Comparison of ENCODE assay signal across 9 cellular contexts in genomic region chr4:176792348-176793059, GRCh38. TPM values are rescaled to one million over a fixed set of nuclear protein-coding genes. Genes with fewer than 3 reads are reported as not detected.
A peak's percentile ranks its signal among the peaks of the same experiment; 100 is the strongest.
DNase-seq lines count a peak whose midpoint lies in the region; ATAC-seq and TF ChIP-seq lines count a peak whose summit lies in the region.
"Had no signal": no experiment of that assay in that cellular context is flagged by ENCODE, and none has a peak within 500 bp of the region (broad histone marks: within the 10 kb centered on the region; RNA-seq: fewer than 3 reads in every experiment).

Gene VEGFC (minus strand): TSS chr4:176792922. CDS start chr4:176792311, 611 bp downstream.

- H3K36me3 Mint-ChIP-seq in activated CD8-positive, alpha-beta T cell treated with anti-CD3 and anti-CD28 coated beads for 36 hours (ENCODE audit: low read depth): no peaks in the 10 kb centered on the region
- peaks cover 0 to 4% (median 0%) of the 10 kb centered on the region in 5 donors for H3K36me3 Mint-ChIP-seq in naive thymus-derived CD4-positive, alpha-beta T cell

- peaks cover 6% of the 10 kb centered on the region for H3K4me1 Mint-ChIP-seq in activated CD8-positive, alpha-beta T cell treated with anti-CD3 and anti-CD28 coated beads for 36 hours (ENCODE audit: low read depth)
- peaks cover 0 to 20% (median 10%) of the 10 kb centered on the region in 7 donors for H3K4me1 Mint-ChIP-seq in naive thymus-derived CD4-positive, alpha-beta T cell
- H3K4me1 Mint-ChIP-seq: central memory CD8-positive, alpha-beta T cell had no signal

- DNase-seq in NCI-H1417 (lab: John Stamatoyannopoulos, UW) (peak in 2 of 3 experiments; percentile 73 to 75), NCI-H1417 treated with DMSO at 0.1 percent for 48 hours (lab: John Stamatoyannopoulos, UW) (no peak), KBM-7 (peak; percentile 32), fibroblast of the conjunctiva (ENCODE audit: low read depth) (peak; percentile 50), cerebellar cortex (ENCODE audit: low spot score) (no peak)
- DNase-seq in activated CD8-positive, alpha-beta T cell treated with anti-CD3 and anti-CD28 coated beads for 36 hours: peak; percentile 29
- peak in 1 of 9 donors; percentile 46 for DNase-seq in naive thymus-derived CD4-positive, alpha-beta T cell

- no peaks in the 10 kb centered on the region for H3K9me3 Mint-ChIP-seq in activated CD8-positive, alpha-beta T cell treated with anti-CD3 and anti-CD28 coated beads for 36 hours
- peaks cover 0 to 14% (median 3%) of the 10 kb centered on the region in 11 donors for H3K9me3 Mint-ChIP-seq in naive thymus-derived CD4-positive, alpha-beta T cell

- H3K4me3 Mint-ChIP-seq in activated CD8-positive, alpha-beta T cell treated with anti-CD3 and anti-CD28 coated beads for 36 hours: no peak within 1 kb of the TSS
- H3K4me3 Mint-ChIP-seq in naive thymus-derived CD4-positive, alpha-beta T cell: peak within 1 kb of the TSS in 8 of 10 donors; percentile 50 to 73 (median 57)
- H3K4me3 Mint-ChIP-seq: central memory CD8-positive, alpha-beta T cell had no signal

- intact Hi-C loops in activated CD8-positive, alpha-beta T cell treated with anti-CD3 and anti-CD28 coated beads for 36 hours (cut with micrococcal nuclease): loop anchor here (5.0 kb wide), 1 partner anchor 255 kb away; no protein-coding TSS in a partner anchor
- intact Hi-C loops in naive thymus-derived CD4-positive, alpha-beta T cell (cut with micrococcal nuclease): no loop called here

- POLR2A ChIA-PET in activated CD8-positive, alpha-beta T cell treated with anti-CD3 and anti-CD28 coated beads for 36 hours (lab: Charles Lee): no interaction called here
- POLR2A ChIA-PET in naive thymus-derived CD4-positive, alpha-beta T cell (lab: Charles Lee): no interaction called here

- CTCF ChIA-PET in activated CD8-positive, alpha-beta T cell treated with anti-CD3 and anti-CD28 coated beads for 36 hours (lab: Charles Lee): no interaction called here
- CTCF ChIA-PET in naive thymus-derived CD4-positive, alpha-beta T cell (lab: Charles Lee): no interaction called here

- H3K36me3 ChIP-seq in naive thymus-derived CD4-positive, alpha-beta T cell (ENCODE audit: control insufficient read depth in 2 of 3, insufficient read depth in 3 of 3, low read length in 3 of 3): no peaks in the 10 kb centered on the region

- in situ Hi-C loops in KBM-7 (cut with MboI; ENCODE audit: low pct_unique_long_range_greater_than_20kb, low sequenced_read_pairs): no loop called here

- TF ChIP-seq CTCF in activated CD8-positive, alpha-beta T cell treated with anti-CD3 and anti-CD28 coated beads for 36 hours (IDR thresholded peaks at IDR 0.05): no peak

- H3K27ac Mint-ChIP-seq in activated CD8-positive, alpha-beta T cell treated with anti-CD3 and anti-CD28 coated beads for 36 hours: no peak within 1 kb of the TSS
- no peak within 1 kb of the TSS for H3K27ac Mint-ChIP-seq in naive thymus-derived CD4-positive, alpha-beta T cell

- ATAC-seq in GM21737 (IDR thresholded peaks at IDR 0.05; ENCODE audit: unreplicated experiment): peak; percentile 81
- peak; percentile 92 for ATAC-seq in activated CD8-positive, alpha-beta T cell treated with anti-CD3 and anti-CD28 coated beads for 36 hours
- ATAC-seq in naive thymus-derived CD4-positive, alpha-beta T cell: peak; percentile 31

- no peaks in the 10 kb centered on the region for H3K4me1 ChIP-seq in naive thymus-derived CD4-positive, alpha-beta T cell (ENCODE audit: control insufficient read depth in 2 of 2, insufficient read depth in 2 of 2, low read length in 2 of 2)

- peaks cover 43% of the 10 kb centered on the region for H3K27me3 Mint-ChIP-seq in activated CD8-positive, alpha-beta T cell treated with anti-CD3 and anti-CD28 coated beads for 36 hours
- H3K27me3 Mint-ChIP-seq in naive thymus-derived CD4-positive, alpha-beta T cell: peaks cover 50 to 62% (median 53%) of the 10 kb centered on the region in 5 donors

- H3K27ac ChIP-seq in naive thymus-derived CD4-positive, alpha-beta T cell (ENCODE audit: low read depth, low read length): no peak within 1 kb of the TSS

- H3K27me3 ChIP-seq in naive thymus-derived CD4-positive, alpha-beta T cell (ENCODE audit: control insufficient read depth in 2 of 2, insufficient read depth in 2 of 2, low read length in 2 of 2): peaks cover 0 to 5% of the 10 kb centered on the region in 2 donors

- H3K9me3 ChIP-seq in naive thymus-derived CD4-positive, alpha-beta T cell (ENCODE audit: control insufficient read depth in 2 of 3, low read length in 3 of 3): no peaks in the 10 kb centered on the region

- no peak within 1 kb of the TSS for H3K4me3 ChIP-seq in naive thymus-derived CD4-positive, alpha-beta T cell (ENCODE audit: low read length)

RNA-seq across cellular contexts. Expression of gene VEGFC, which starts in this region (rescaled TPM):
- total RNA-seq in activated CD8-positive, alpha-beta T cell treated with anti-CD3 and anti-CD28 coated beads for 36 hours: not detected
- not detected for total RNA-seq in naive thymus-derived CD4-positive, alpha-beta T cell
- polyA plus RNA-seq in naive thymus-derived CD4-positive, alpha-beta T cell: not detected

Comparison
In these comparisons a context has a peak if more than half of its experiments do, and no peak if none do; other contexts are left out.
1. DNase-seq: peak in NCI-H1417 (2 of 3), KBM-7 (single experiment) and fibroblast of the conjunctiva (single experiment); none in NCI-H1417 treated with DMSO at 0.1 percent for 48 hours (single experiment) and cerebellar cortex (single experiment).
2. Peak in DNase-seq and ATAC-seq in activated CD8-positive, alpha-beta T cell treated with anti-CD3 and anti-CD28 coated beads for 36 hours; RNA of the gene not detected or under 1 TPM.
3. Peak in ATAC-seq in naive thymus-derived CD4-positive, alpha-beta T cell; RNA of the gene not detected or under 1 TPM.
4. ATAC-seq: peak in every context shown above with its lines; median percentile 92 in activated CD8-positive, alpha-beta T cell treated with anti-CD3 and anti-CD28 coated beads for 36 hours; 81 in GM21737; 31 in naive thymus-derived CD4-positive, alpha-beta T cell.